In genomic region chr15:34795267-34796081, GRCh38 we compare ENCODE assay signal across 10 cellular contexts. TPM values are rescaled to one million over a fixed set of nuclear protein-coding genes. Genes with fewer than 3 reads are reported as not detected.
DNase-seq lines count a peak whose midpoint lies in the region; ATAC-seq and TF ChIP-seq lines count a peak whose summit lies in the region.
"Had no signal": no experiment of that assay in that cellular context is flagged by ENCODE, and none has a peak within 500 bp of the region (broad histone marks: within the 10 kb centered on the region; RNA-seq: fewer than 3 reads in every experiment).

ACTC1 (minus strand) TSS chr15:34795549; CDS start chr15:34794808, 741 bp downstream.

- no peaks in the 10 kb centered on the region for H3K27me3 ChIP-seq in SK-N-SH (ENCODE audit: insufficient read depth)

- no peak within 1 kb of the TSS for H3K27ac ChIP-seq in SK-N-SH (ENCODE audit: low read depth in 2 of 2, low read length in 1 of 2)

- intact Hi-C loops in left cardiac atrium (cut with DNase I), result loop anchor here in 1 of 2 donors (5.0 kb wide), 2 partner anchors 78 to 107 kb away; no protein-coding TSS in a partner anchor

- H3K9ac ChIP-seq in SK-N-SH, result no peak within 1 kb of the TSS

- peaks cover 7 to 13% of the 10 kb centered on the region in 2 experiments for H3K4me1 ChIP-seq in SK-N-SH (ENCODE audit: control insufficient read depth in 1 of 2, insufficient read depth in 2 of 2, low read depth in 1 of 2, low read length in 1 of 2)

- peak within 1 kb of the TSS; percentile 43 for H3K4me3 ChIP-seq in WI38 (ENCODE audit: low read depth, low read length)
- peak within 1 kb of the TSS; percentile 33 for H3K4me3 ChIP-seq in retinal pigment epithelial cell (ENCODE audit: low read length)
- H3K4me3 ChIP-seq in SK-N-SH (ENCODE audit: low read depth in 2 of 2, low read length in 1 of 2), result no peak within 1 kb of the TSS

- POLR2A ChIA-PET in SK-N-SH (lab: Yijun Ruan, JAX), result no interaction called here

- ATAC-seq in left cardiac atrium, result peak; percentile 51 to 64
- no peak for ATAC-seq in GM21529 (IDR thresholded peaks at IDR 0.05; ENCODE audit: unreplicated experiment)
- no peak for ATAC-seq in HG02973 (IDR thresholded peaks at IDR 0.05; ENCODE audit: unreplicated experiment)

- H3F3A ChIP-seq in SK-N-SH (replicated peaks; ENCODE audit: insufficient read depth), result no peaks in the 10 kb centered on the region

- H4K20me1 ChIP-seq in SK-N-SH (ENCODE audit: insufficient read depth), result no peaks in the 10 kb centered on the region

- in situ Hi-C loops in GM13976 (cut with MboI; ENCODE audit: low sequenced_read_pairs, unreplicated experiment), result no loop called here

- DNase-seq in GM13976 (ENCODE audit: low spot score) (peak; percentile 21), left cardiac atrium (peak; percentile 69), retinal pigment epithelial cell (ENCODE audit: low read depth) (no peak), activated gamma-delta T cell treated with Interleukin-2 at 50 U/mL for 16 hours (no peak), SK-N-SH (no peak)
- DNase-seq: cerebellar nuclear complex, NCI-H187 treated with DMSO at 0.1 percent for 48 hours had no signal

- no peaks in the 10 kb centered on the region for H3K36me3 ChIP-seq in SK-N-SH (replicated peaks in 1 of 2; ENCODE audit: control insufficient read depth in 1 of 2, insufficient read depth in 2 of 2, low read length in 1 of 2)

- no peak for TF ChIP-seq EP300 in SK-N-SH (IDR thresholded peaks at IDR 0.05; ENCODE audit: borderline replicate concordance in 1 of 2, low read depth in 1 of 2, low read length in 1 of 2)

- CTCF ChIA-PET in SK-N-SH (lab: Yijun Ruan, JAX), result no interaction called here

- H3K9me3 ChIP-seq in SK-N-SH, result no peaks in the 10 kb centered on the region

- H2AFZ ChIP-seq in SK-N-SH (ENCODE audit: low read depth), result no peak within 1 kb of the TSS

- no peaks in the 10 kb centered on the region for H3K9me2 ChIP-seq in SK-N-SH

- 89% methylated on average over 28 of the region's 44 CpGs for WGBS in SK-N-SH (ENCODE audit: low lambda C conversion rate)

- no peaks in the 10 kb centered on the region for H3K79me2 ChIP-seq in SK-N-SH (ENCODE audit: insufficient read depth)

- TF ChIP-seq CTCF in GM13976 (IDR thresholded peaks at IDR 0.05; ENCODE audit: borderline replicate concordance, control extremely low read depth, extremely low read depth, insufficient read depth, missing control alignments) (no peak), WI38 (IDR thresholded peaks at IDR 0.05; ENCODE audit: low read depth, low read length) (no peak; the same call in 1 of the 2 replicates), retinal pigment epithelial cell (conservative IDR thresholded peaks at IDR 0.05; ENCODE audit: low read depth, low read length) (no peak), SK-N-SH (IDR thresholded peaks at IDR 0.05) (no peak)

- TF ChIP-seq RAD21 in SK-N-SH (IDR thresholded peaks at IDR 0.05; ENCODE audit: low read length), result no peak

- no peak within 1 kb of the TSS for H3K4me2 ChIP-seq in SK-N-SH

TF ChIP-seq in SK-N-SH, 30 proteins besides CTCF, POLR2A, EP300 and RAD21:
- TF ChIP-seq IRF3 (IDR thresholded peaks at IDR 0.05; ENCODE audit: low read depth, low read length), result no peak
- no peak for TF ChIP-seq TEAD4 (IDR thresholded peaks at IDR 0.05; ENCODE audit: borderline replicate concordance, insufficient read depth)
- no peak for TF ChIP-seq MEF2A (IDR thresholded peaks at IDR 0.05; ENCODE audit: borderline replicate concordance, low read depth)
- TF ChIP-seq ELF1 (IDR thresholded peaks at IDR 0.05), result no peak
- TF ChIP-seq MAX (IDR thresholded peaks at IDR 0.05; ENCODE audit: low read depth), result no peak
- TF ChIP-seq, protein P1, sequence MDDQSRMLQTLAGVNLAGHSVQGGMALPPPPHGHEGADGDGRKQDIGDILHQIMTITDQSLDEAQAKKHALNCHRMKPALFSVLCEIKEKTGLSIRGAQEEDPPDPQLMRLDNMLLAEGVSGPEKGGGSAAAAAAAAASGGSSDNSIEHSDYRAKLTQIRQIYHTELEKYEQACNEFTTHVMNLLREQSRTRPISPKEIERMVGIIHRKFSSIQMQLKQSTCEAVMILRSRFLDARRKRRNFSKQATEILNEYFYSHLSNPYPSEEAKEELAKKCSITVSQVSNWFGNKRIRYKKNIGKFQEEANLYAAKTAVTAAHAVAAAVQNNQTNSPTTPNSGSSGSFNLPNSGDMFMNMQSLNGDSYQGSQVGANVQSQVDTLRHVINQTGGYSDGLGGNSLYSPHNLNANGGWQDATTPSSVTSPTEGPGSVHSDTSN (IDR thresholded peaks at IDR 0.05), result no peak
- no peak for TF ChIP-seq YY1 (IDR thresholded peaks at IDR 0.05; ENCODE audit: low read depth)
- TF ChIP-seq, protein P2, sequence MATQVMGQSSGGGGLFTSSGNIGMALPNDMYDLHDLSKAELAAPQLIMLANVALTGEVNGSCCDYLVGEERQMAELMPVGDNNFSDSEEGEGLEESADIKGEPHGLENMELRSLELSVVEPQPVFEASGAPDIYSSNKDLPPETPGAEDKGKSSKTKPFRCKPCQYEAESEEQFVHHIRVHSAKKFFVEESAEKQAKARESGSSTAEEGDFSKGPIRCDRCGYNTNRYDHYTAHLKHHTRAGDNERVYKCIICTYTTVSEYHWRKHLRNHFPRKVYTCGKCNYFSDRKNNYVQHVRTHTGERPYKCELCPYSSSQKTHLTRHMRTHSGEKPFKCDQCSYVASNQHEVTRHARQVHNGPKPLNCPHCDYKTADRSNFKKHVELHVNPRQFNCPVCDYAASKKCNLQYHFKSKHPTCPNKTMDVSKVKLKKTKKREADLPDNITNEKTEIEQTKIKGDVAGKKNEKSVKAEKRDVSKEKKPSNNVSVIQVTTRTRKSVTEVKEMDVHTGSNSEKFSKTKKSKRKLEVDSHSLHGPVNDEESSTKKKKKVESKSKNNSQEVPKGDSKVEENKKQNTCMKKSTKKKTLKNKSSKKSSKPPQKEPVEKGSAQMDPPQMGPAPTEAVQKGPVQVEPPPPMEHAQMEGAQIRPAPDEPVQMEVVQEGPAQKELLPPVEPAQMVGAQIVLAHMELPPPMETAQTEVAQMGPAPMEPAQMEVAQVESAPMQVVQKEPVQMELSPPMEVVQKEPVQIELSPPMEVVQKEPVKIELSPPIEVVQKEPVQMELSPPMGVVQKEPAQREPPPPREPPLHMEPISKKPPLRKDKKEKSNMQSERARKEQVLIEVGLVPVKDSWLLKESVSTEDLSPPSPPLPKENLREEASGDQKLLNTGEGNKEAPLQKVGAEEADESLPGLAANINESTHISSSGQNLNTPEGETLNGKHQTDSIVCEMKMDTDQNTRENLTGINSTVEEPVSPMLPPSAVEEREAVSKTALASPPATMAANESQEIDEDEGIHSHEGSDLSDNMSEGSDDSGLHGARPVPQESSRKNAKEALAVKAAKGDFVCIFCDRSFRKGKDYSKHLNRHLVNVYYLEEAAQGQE (IDR thresholded peaks at IDR 0.05; ENCODE audit: low read depth, low read length), result no peak

RNA-seq across cellular contexts. Expression of gene ACTC1, which starts in this region (rescaled TPM):
- total RNA-seq in left cardiac atrium, result over 10,000 TPM; 12,863 to 14,182 TPM
- not detected in 2 replicates for polyA plus RNA-seq in SK-N-SH (2012; rRNA removed)
- polyA plus RNA-seq in SK-N-SH (2012; cell fraction: cytosol; rRNA removed), result not detected in 2 replicates
- polyA plus RNA-seq in SK-N-SH (2012; cell fraction: nucleus; rRNA removed), result 0.01 TPM in 1 of 2 replicates, not detected in the other

Comparison
In these comparisons a context has a peak if more than half of its experiments do, and no peak if none do; other contexts are left out.
1. DNase-seq: peak in GM13976 (single experiment) and left cardiac atrium (single experiment); none in retinal pigment epithelial cell (single experiment), activated gamma-delta T cell treated with Interleukin-2 at 50 U/mL for 16 hours (single experiment) and SK-N-SH (single experiment).
2. H3K4me3 ChIP-seq: peak in WI38 (single experiment) and retinal pigment epithelial cell (single experiment); none in SK-N-SH (0 of 2).
3. ATAC-seq: peak in left cardiac atrium (2 of 2); none in GM21529 (single experiment) and HG02973 (single experiment).